ENCODE assay signal across 36 cellular contexts in genomic region chr3:168453623-168454022, GRCh38.
"Had no signal": no experiment of that assay in that cellular context is flagged by ENCODE, and none has a peak within 500 bp of the region (broad histone marks: within the 10 kb centered on the region; RNA-seq: fewer than 3 reads in every experiment).

No MANE protein-coding gene starts in this region.

- H3K4me3 ChIP-seq: ascending aorta, breast epithelium, cardiac muscle cell, gastrocnemius medialis, heart left ventricle had no signal

- H3K36me3 ChIP-seq: ascending aorta, breast epithelium, cardiac muscle cell, gastrocnemius medialis, heart left ventricle had no signal

- H3K9me3 ChIP-seq: ascending aorta, breast epithelium, gastrocnemius medialis, heart left ventricle had no signal

- H3K27ac Mint-ChIP-seq: activated B cell treated with CpG ODN at 0.5 μM for 24 hours; activated CD8-positive, alpha-beta memory T cell treated with anti-CD3 and anti-CD28 coated beads, Interleukin-2, amount 10 ng/mL, durations not matched to agents 7 days and 5 days; activated CD8-positive, alpha-beta T cell treated with anti-CD3 and anti-CD28 coated beads, Interleukin-2, amount 10 ng/mL, durations not matched to agents 7 days and 5 days; activated naive CD4-positive, alpha-beta T cell treated with anti-CD3 and anti-CD28 coated beads, Interleukin-2, amount 10 ng/mL, durations not matched to agents 7 days and 5 days; activated naive CD4-positive, alpha-beta T cell treated with anti-CD3 and anti-CD28 coated beads, Interleukin-2, amount 50 U/mL, for 72 hours; activated naive CD8-positive, alpha-beta T cell treated with anti-CD3 and anti-CD28 coated beads, Interleukin-2, amount 10 ng/mL, durations not matched to agents 7 days and 5 days; activated T-helper 1 cell treated with anti-CD3 and anti-CD28 coated beads, Interleukin-12 subunit alpha, Interleukin-12 subunit beta, Interleukin-2, Interleukin-4 antibody, amounts not matched to agents 30 ng/mL and 10 ng/mL and 1 ng/mL, durations not matched to agents 14 hours and 24 hours and 36 hours; brain; effector memory CD8-positive, alpha-beta T cell; T-helper 17 cell; T-helper 2 cell treated with Interferon-gamma antibody and Interleukin-4, amounts not matched to agents 5 μg/mL and 100 μg/mL, for 36 hours had no signal

- H3K27me3 Mint-ChIP-seq: activated B cell treated with CpG ODN at 0.5 μM for 24 hours; activated CD8-positive, alpha-beta memory T cell treated with anti-CD3 and anti-CD28 coated beads, Interleukin-2, amount 10 ng/mL, durations not matched to agents 7 days and 5 days; activated naive CD4-positive, alpha-beta T cell treated with anti-CD3 and anti-CD28 coated beads, Interleukin-2, amount 10 ng/mL, durations not matched to agents 7 days and 5 days; activated naive CD8-positive, alpha-beta T cell treated with anti-CD3 and anti-CD28 coated beads, Interleukin-2, amount 10 ng/mL, durations not matched to agents 7 days and 5 days; brain; effector memory CD8-positive, alpha-beta T cell; T-helper 17 cell had no signal

- H3K36me3 Mint-ChIP-seq: activated CD8-positive, alpha-beta memory T cell treated with anti-CD3 and anti-CD28 coated beads, Interleukin-2, amount 10 ng/mL, durations not matched to agents 7 days and 5 days; activated naive CD4-positive, alpha-beta T cell treated with anti-CD3 and anti-CD28 coated beads, Interleukin-2, amount 10 ng/mL, durations not matched to agents 7 days and 5 days; activated naive CD4-positive, alpha-beta T cell treated with anti-CD3 and anti-CD28 coated beads, Interleukin-2, amount 50 U/mL, for 72 hours; activated naive CD8-positive, alpha-beta T cell treated with anti-CD3 and anti-CD28 coated beads, Interleukin-2, amount 10 ng/mL, durations not matched to agents 7 days and 5 days; brain had no signal

- H3K4me1 Mint-ChIP-seq: activated B cell treated with CpG ODN at 0.5 μM for 24 hours; activated CD8-positive, alpha-beta memory T cell treated with anti-CD3 and anti-CD28 coated beads, Interleukin-2, amount 10 ng/mL, durations not matched to agents 7 days and 5 days; activated naive CD4-positive, alpha-beta T cell treated with anti-CD3 and anti-CD28 coated beads, Interleukin-2, amount 10 ng/mL, durations not matched to agents 7 days and 5 days; activated naive CD8-positive, alpha-beta T cell treated with anti-CD3 and anti-CD28 coated beads, Interleukin-2, amount 10 ng/mL, durations not matched to agents 7 days and 5 days; T-helper 17 cell had no signal

- H3K27me3 ChIP-seq: ascending aorta, breast epithelium, cardiac muscle cell, gastrocnemius medialis, heart left ventricle had no signal

- H3K9me3 Mint-ChIP-seq: activated B cell treated with CpG ODN at 0.5 μM for 24 hours; activated naive CD4-positive, alpha-beta T cell treated with anti-CD3 and anti-CD28 coated beads, Interleukin-2, amount 10 ng/mL, durations not matched to agents 7 days and 5 days; activated naive CD8-positive, alpha-beta T cell treated with anti-CD3 and anti-CD28 coated beads, Interleukin-2, amount 10 ng/mL, durations not matched to agents 7 days and 5 days; activated T-helper 1 cell treated with anti-CD3 and anti-CD28 coated beads, Interleukin-12 subunit alpha, Interleukin-12 subunit beta, Interleukin-2, Interleukin-4 antibody, amounts not matched to agents 30 ng/mL and 10 ng/mL and 1 ng/mL, durations not matched to agents 14 hours and 24 hours and 36 hours; brain; T-helper 2 cell treated with Interferon-gamma antibody and Interleukin-4, amounts not matched to agents 5 μg/mL and 100 μg/mL, for 36 hours had no signal

- DNase-seq: activated B cell treated with CpG ODN at 0.5 μM for 24 hours; activated CD4-positive, alpha-beta T cell treated with anti-CD3 and anti-CD28 coated beads for 48 hours; activated CD4-positive, alpha-beta T cell treated with anti-CD3 and anti-CD28 coated beads, Interleukin-2, amount 50 U/mL, for 1 hour; activated CD4-positive, alpha-beta T cell treated with anti-CD3 and anti-CD28 coated beads, Interleukin-2, amount 50 U/mL, for 48 hours; activated CD8-positive, alpha-beta memory T cell treated with anti-CD3 and anti-CD28 coated beads, Interleukin-2, amount 10 ng/mL, durations not matched to agents 7 days and 5 days; activated CD8-positive, alpha-beta memory T cell treated with anti-CD3 and anti-CD28 coated beads, Interleukin-2, amount 50 U/mL, for 4 hours; activated CD8-positive, alpha-beta T cell treated with anti-CD3 and anti-CD28 coated beads, Interleukin-2, amount 10 ng/mL, durations not matched to agents 7 days and 5 days; activated gamma-delta T cell; activated naive CD4-positive, alpha-beta T cell; activated naive CD4-positive, alpha-beta T cell treated with anti-CD3 and anti-CD28 coated beads, Interleukin-2, amount 10 ng/mL, durations not matched to agents 7 days and 5 days; activated naive CD8-positive, alpha-beta T cell treated with anti-CD3 and anti-CD28 coated beads, Interleukin-2, amount 10 ng/mL, durations not matched to agents 7 days and 5 days; activated T-cell treated with anti-CD3 and anti-CD28 coated beads, Interleukin-2, amount 50 U/mL, for 1 hour; activated T-cell treated with anti-CD3 and anti-CD28 coated beads, Interleukin-2, amount 50 U/mL, for 48 hours; central memory CD4-positive, alpha-beta T cell; cerebellar nuclear complex; cortex of kidney; dermis blood vessel endothelial cell; effector CD4-positive, alpha-beta T cell; effector memory CD8-positive, alpha-beta T cell; foreskin fibroblast; gastrocnemius medialis; glutamatergic neuron; heart left ventricle; T-helper 1 cell; T-helper 17 cell; T1000 had no signal

- ATAC-seq: activated CD4-positive, CD25-positive, alpha-beta regulatory T cell treated with anti-CD3 and anti-CD28 coated beads, Interleukin-2, amount 50 U/mL, for 24 hours; activated CD8-positive, alpha-beta memory T cell treated with anti-CD3 and anti-CD28 coated beads, Interleukin-2, amount 10 ng/mL, durations not matched to agents 7 days and 5 days; activated CD8-positive, alpha-beta T cell treated with anti-CD3 and anti-CD28 coated beads, Interleukin-2, amount 10 ng/mL, durations not matched to agents 7 days and 5 days; activated naive CD4-positive, alpha-beta T cell treated with anti-CD3 and anti-CD28 coated beads, Interleukin-2, amount 50 U/mL, for 72 hours; effector memory CD8-positive, alpha-beta T cell; gastrocnemius medialis; heart left ventricle; T-helper 17 cell had no signal

- H3K4me1 ChIP-seq: ascending aorta, breast epithelium, gastrocnemius medialis, heart left ventricle had no signal

- H3K4me3 Mint-ChIP-seq: activated B cell treated with CpG ODN at 0.5 μM for 24 hours; activated CD8-positive, alpha-beta memory T cell treated with anti-CD3 and anti-CD28 coated beads, Interleukin-2, amount 10 ng/mL, durations not matched to agents 7 days and 5 days; activated CD8-positive, alpha-beta T cell treated with anti-CD3 and anti-CD28 coated beads, Interleukin-2, amount 10 ng/mL, durations not matched to agents 7 days and 5 days; activated naive CD4-positive, alpha-beta T cell treated with anti-CD3 and anti-CD28 coated beads, Interleukin-2, amount 10 ng/mL, durations not matched to agents 7 days and 5 days; activated naive CD8-positive, alpha-beta T cell treated with anti-CD3 and anti-CD28 coated beads, Interleukin-2, amount 10 ng/mL, durations not matched to agents 7 days and 5 days; activated T-helper 1 cell treated with anti-CD3 and anti-CD28 coated beads, Interleukin-12 subunit alpha, Interleukin-12 subunit beta, Interleukin-2, Interleukin-4 antibody, amounts not matched to agents 30 ng/mL and 10 ng/mL and 1 ng/mL, durations not matched to agents 14 hours and 24 hours and 36 hours; brain; effector memory CD8-positive, alpha-beta T cell; T-helper 17 cell; T-helper 2 cell treated with Interferon-gamma antibody and Interleukin-4, amounts not matched to agents 5 μg/mL and 100 μg/mL, for 36 hours had no signal

- H3K27ac ChIP-seq: ascending aorta, breast epithelium, cardiac muscle cell, epithelial cell of prostate, gastrocnemius medialis, heart left ventricle had no signal

- FAIRE-seq: endothelial cell of umbilical vein had no signal
